In the genomic region with DNA sequence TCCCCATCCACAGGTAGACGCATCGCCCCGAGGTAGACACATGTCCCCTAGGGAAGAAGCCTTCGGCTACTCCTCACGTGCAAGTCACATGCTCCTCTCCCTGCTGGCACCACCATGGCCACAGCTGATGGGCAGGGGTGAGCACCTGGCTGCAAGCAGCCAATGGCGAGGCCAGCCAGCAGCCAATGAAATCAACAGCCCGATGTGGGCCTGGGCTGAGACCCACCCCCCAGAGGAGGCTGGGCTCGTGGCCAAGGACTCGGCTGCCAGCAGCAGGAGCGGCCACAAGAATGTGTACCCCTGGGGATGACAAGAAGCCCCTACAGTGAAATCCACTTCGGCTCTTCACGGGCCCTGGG, we compare ENCODE assay signal across 3 cellular contexts.
TF ChIP-seq lines count a peak whose summit lies in the region.

No MANE protein-coding gene starts in this region.

TF ChIP-seq in A549, 52 proteins besides CTCF, POLR2A, EP300 and RAD21:
- TF ChIP-seq, protein P1, sequence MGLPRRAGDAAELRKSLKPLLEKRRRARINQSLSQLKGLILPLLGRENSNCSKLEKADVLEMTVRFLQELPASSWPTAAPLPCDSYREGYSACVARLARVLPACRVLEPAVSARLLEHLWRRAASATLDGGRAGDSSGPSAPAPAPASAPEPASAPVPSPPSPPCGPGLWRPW (IDR thresholded peaks at IDR 0.05), result no peak
- TF ChIP-seq FOSB (CRISPR knock-in tag; IDR thresholded peaks at IDR 0.05) (no peak), CHD2 (IDR thresholded peaks at IDR 0.05; ENCODE audit: low read length, partially characterized antibody) (no peak), ZFP36 (IDR thresholded peaks at IDR 0.05; ENCODE audit: borderline replicate concordance, partially characterized antibody) (no peak), MAZ (IDR thresholded peaks at IDR 0.05; ENCODE audit: borderline replicate concordance, low read depth, low read length) (no peak), RARB (CRISPR knock-in tag; IDR thresholded peaks at IDR 0.05) (no peak), NPAS2 (CRISPR knock-in tag; IDR thresholded peaks at IDR 0.05; ENCODE audit: borderline replicate concordance) (no peak), CBX8 (IDR thresholded peaks at IDR 0.05) (no peak), EHMT2 (IDR thresholded peaks at IDR 0.05; ENCODE audit: low read depth) (no peak), CBX2 (IDR thresholded peaks at IDR 0.05; ENCODE audit: borderline replicate concordance, low read depth) (no peak), ESRRA (IDR thresholded peaks at IDR 0.05; ENCODE audit: borderline replicate concordance, low read length) (no peak), SMC3 (IDR thresholded peaks at IDR 0.05) (no peak), HEYL (CRISPR knock-in tag; IDR thresholded peaks at IDR 0.05) (0 out of 2 replicates have a peak, but pooled peaks have one; percentile 23), EHF (CRISPR knock-in tag; IDR thresholded peaks at IDR 0.05) (peak; percentile 60; the same call in 1 of the 2 replicates), MYC (IDR thresholded peaks at IDR 0.05; ENCODE audit: borderline replicate concordance, low read length) (no peak), GATA3 (IDR thresholded peaks at IDR 0.05; ENCODE audit: borderline replicate concordance) (no peak)
- TF ChIP-seq, protein P2, sequence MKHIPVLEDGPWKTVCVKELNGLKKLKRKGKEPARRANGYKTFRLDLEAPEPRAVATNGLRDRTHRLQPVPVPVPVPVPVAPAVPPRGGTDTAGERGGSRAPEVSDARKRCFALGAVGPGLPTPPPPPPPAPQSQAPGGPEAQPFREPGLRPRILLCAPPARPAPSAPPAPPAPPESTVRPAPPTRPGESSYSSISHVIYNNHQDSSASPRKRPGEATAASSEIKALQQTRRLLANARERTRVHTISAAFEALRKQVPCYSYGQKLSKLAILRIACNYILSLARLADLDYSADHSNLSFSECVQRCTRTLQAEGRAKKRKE (CRISPR knock-in tag; IDR thresholded peaks at IDR 0.05; ENCODE audit: low read depth), result 0 out of 2 replicates have a peak, but pooled peaks have one; percentile 19
- TF ChIP-seq, protein P3, sequence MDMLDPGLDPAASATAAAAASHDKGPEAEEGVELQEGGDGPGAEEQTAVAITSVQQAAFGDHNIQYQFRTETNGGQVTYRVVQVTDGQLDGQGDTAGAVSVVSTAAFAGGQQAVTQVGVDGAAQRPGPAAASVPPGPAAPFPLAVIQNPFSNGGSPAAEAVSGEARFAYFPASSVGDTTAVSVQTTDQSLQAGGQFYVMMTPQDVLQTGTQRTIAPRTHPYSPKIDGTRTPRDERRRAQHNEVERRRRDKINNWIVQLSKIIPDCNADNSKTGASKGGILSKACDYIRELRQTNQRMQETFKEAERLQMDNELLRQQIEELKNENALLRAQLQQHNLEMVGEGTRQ (IDR thresholded peaks at IDR 0.05), result peak; percentile 18; the same call in 1 of the 2 replicates
- TF ChIP-seq, protein P4, sequence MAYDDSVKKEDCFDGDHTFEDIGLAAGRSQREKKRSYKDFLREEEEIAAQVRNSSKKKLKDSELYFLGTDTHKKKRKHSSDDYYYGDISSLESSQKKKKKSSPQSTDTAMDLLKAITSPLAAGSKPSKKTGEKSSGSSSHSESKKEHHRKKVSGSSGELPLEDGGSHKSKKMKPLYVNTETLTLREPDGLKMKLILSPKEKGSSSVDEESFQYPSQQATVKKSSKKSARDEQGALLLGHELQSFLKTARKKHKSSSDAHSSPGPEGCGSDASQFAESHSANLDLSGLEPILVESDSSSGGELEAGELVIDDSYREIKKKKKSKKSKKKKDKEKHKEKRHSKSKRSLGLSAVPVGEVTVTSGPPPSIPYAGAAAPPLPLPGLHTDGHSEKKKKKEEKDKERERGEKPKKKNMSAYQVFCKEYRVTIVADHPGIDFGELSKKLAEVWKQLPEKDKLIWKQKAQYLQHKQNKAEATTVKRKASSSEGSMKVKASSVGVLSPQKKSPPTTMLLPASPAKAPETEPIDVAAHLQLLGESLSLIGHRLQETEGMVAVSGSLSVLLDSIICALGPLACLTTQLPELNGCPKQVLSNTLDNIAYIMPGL (CRISPR knock-in tag; IDR thresholded peaks at IDR 0.05; ENCODE audit: borderline replicate concordance), result no peak

TF ChIP-seq in IMR-90, 13 proteins besides CTCF, POLR2A, EP300 and RAD21:
- no peak for TF ChIP-seq MXI1 (IDR thresholded peaks at IDR 0.05; ENCODE audit: borderline replicate concordance, low read depth, low read length)
- no peak for TF ChIP-seq SMC3 (IDR thresholded peaks at IDR 0.05; ENCODE audit: low read depth, low read length)
- TF ChIP-seq RCOR1 (IDR thresholded peaks at IDR 0.05; ENCODE audit: insufficient replicate concordance, low read length), result no peak
- no peak for TF ChIP-seq MAFK (IDR thresholded peaks at IDR 0.05; ENCODE audit: low read depth, low read length)
- TF ChIP-seq RFX5 (IDR thresholded peaks at IDR 0.05; ENCODE audit: low read depth, low read length), result no peak
- TF ChIP-seq CEBPB (IDR thresholded peaks at IDR 0.05; ENCODE audit: low read depth, low read length), result no peak
- no peak for TF ChIP-seq FOS (IDR thresholded peaks at IDR 0.05; ENCODE audit: low read depth, low read length)
- TF ChIP-seq MAZ (IDR thresholded peaks at IDR 0.05; ENCODE audit: borderline replicate concordance, low read depth, low read length), result no peak
- TF ChIP-seq, protein P3 (IDR thresholded peaks at IDR 0.05; ENCODE audit: low read depth, low read length), result no peak
- no peak for TF ChIP-seq NFE2L2 (IDR thresholded peaks at IDR 0.05; ENCODE audit: low read depth, low read length)
- no peak for TF ChIP-seq CHD1 (IDR thresholded peaks at IDR 0.05; ENCODE audit: low read depth, low read length)
- TF ChIP-seq BHLHE40 (IDR thresholded peaks at IDR 0.05; ENCODE audit: low read depth, low read length), result no peak
- TF ChIP-seq, protein P5, sequence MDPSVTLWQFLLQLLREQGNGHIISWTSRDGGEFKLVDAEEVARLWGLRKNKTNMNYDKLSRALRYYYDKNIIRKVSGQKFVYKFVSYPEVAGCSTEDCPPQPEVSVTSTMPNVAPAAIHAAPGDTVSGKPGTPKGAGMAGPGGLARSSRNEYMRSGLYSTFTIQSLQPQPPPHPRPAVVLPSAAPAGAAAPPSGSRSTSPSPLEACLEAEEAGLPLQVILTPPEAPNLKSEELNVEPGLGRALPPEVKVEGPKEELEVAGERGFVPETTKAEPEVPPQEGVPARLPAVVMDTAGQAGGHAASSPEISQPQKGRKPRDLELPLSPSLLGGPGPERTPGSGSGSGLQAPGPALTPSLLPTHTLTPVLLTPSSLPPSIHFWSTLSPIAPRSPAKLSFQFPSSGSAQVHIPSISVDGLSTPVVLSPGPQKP (IDR thresholded peaks at IDR 0.05; ENCODE audit: borderline replicate concordance, low read depth, low read length), result no peak

TF ChIP-seq in WTC11, 78 proteins besides CTCF, POLR2A, EP300 and RAD21 (continues in another document):
- TF ChIP-seq, protein P6, sequence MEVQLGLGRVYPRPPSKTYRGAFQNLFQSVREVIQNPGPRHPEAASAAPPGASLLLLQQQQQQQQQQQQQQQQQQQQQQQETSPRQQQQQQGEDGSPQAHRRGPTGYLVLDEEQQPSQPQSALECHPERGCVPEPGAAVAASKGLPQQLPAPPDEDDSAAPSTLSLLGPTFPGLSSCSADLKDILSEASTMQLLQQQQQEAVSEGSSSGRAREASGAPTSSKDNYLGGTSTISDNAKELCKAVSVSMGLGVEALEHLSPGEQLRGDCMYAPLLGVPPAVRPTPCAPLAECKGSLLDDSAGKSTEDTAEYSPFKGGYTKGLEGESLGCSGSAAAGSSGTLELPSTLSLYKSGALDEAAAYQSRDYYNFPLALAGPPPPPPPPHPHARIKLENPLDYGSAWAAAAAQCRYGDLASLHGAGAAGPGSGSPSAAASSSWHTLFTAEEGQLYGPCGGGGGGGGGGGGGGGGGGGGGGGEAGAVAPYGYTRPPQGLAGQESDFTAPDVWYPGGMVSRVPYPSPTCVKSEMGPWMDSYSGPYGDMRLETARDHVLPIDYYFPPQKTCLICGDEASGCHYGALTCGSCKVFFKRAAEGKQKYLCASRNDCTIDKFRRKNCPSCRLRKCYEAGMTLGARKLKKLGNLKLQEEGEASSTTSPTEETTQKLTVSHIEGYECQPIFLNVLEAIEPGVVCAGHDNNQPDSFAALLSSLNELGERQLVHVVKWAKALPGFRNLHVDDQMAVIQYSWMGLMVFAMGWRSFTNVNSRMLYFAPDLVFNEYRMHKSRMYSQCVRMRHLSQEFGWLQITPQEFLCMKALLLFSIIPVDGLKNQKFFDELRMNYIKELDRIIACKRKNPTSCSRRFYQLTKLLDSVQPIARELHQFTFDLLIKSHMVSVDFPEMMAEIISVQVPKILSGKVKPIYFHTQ (CRISPR knock-in tag; IDR thresholded peaks at IDR 0.05), result no peak
- TF ChIP-seq, protein P7, sequence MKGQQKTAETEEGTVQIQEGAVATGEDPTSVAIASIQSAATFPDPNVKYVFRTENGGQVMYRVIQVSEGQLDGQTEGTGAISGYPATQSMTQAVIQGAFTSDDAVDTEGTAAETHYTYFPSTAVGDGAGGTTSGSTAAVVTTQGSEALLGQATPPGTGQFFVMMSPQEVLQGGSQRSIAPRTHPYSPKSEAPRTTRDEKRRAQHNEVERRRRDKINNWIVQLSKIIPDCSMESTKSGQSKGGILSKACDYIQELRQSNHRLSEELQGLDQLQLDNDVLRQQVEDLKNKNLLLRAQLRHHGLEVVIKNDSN (CRISPR knock-in tag; IDR thresholded peaks at IDR 0.05), result peak; percentile 65; the same call in 1 of the 2 replicates
- TF ChIP-seq, protein P8, sequence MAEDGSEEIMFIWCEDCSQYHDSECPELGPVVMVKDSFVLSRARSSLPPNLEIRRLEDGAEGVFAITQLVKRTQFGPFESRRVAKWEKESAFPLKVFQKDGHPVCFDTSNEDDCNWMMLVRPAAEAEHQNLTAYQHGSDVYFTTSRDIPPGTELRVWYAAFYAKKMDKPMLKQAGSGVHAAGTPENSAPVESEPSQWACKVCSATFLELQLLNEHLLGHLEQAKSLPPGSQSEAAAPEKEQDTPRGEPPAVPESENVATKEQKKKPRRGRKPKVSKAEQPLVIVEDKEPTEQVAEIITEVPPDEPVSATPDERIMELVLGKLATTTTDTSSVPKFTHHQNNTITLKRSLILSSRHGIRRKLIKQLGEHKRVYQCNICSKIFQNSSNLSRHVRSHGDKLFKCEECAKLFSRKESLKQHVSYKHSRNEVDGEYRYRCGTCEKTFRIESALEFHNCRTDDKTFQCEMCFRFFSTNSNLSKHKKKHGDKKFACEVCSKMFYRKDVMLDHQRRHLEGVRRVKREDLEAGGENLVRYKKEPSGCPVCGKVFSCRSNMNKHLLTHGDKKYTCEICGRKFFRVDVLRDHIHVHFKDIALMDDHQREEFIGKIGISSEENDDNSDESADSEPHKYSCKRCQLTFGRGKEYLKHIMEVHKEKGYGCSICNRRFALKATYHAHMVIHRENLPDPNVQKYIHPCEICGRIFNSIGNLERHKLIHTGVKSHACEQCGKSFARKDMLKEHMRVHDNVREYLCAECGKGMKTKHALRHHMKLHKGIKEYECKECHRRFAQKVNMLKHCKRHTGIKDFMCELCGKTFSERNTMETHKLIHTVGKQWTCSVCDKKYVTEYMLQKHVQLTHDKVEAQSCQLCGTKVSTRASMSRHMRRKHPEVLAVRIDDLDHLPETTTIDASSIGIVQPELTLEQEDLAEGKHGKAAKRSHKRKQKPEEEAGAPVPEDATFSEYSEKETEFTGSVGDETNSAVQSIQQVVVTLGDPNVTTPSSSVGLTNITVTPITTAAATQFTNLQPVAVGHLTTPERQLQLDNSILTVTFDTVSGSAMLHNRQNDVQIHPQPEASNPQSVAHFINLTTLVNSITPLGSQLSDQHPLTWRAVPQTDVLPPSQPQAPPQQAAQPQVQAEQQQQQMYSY (CRISPR knock-in tag; IDR thresholded peaks at IDR 0.05), result no peak
- TF ChIP-seq ZNF671 (CRISPR knock-in tag; IDR thresholded peaks at IDR 0.05) (no peak), MYBL2 (CRISPR knock-in tag; IDR thresholded peaks at IDR 0.05) (no peak), NFYB (CRISPR knock-in tag; conservative IDR thresholded peaks at IDR 0.05; ENCODE audit: low read depth) (peak; percentile 54; the same call in 1 of the 2 replicates), SMAD4 (CRISPR knock-in tag; IDR thresholded peaks at IDR 0.05) (no peak), FOXJ3 (CRISPR knock-in tag; IDR thresholded peaks at IDR 0.05; ENCODE audit: borderline replicate concordance) (no peak), IRF2 (CRISPR knock-in tag; IDR thresholded peaks at IDR 0.05; ENCODE audit: borderline replicate concordance, low read depth) (no peak), CREB1 (CRISPR knock-in tag; IDR thresholded peaks at IDR 0.05) (no peak), ELF4 (CRISPR knock-in tag; IDR thresholded peaks at IDR 0.05; ENCODE audit: low read depth) (no peak), GTF2I (CRISPR knock-in tag; conservative IDR thresholded peaks at IDR 0.05) (no peak), ZNF263 (CRISPR knock-in tag; IDR thresholded peaks at IDR 0.05; ENCODE audit: low read depth) (no peak)
- TF ChIP-seq, protein P9, sequence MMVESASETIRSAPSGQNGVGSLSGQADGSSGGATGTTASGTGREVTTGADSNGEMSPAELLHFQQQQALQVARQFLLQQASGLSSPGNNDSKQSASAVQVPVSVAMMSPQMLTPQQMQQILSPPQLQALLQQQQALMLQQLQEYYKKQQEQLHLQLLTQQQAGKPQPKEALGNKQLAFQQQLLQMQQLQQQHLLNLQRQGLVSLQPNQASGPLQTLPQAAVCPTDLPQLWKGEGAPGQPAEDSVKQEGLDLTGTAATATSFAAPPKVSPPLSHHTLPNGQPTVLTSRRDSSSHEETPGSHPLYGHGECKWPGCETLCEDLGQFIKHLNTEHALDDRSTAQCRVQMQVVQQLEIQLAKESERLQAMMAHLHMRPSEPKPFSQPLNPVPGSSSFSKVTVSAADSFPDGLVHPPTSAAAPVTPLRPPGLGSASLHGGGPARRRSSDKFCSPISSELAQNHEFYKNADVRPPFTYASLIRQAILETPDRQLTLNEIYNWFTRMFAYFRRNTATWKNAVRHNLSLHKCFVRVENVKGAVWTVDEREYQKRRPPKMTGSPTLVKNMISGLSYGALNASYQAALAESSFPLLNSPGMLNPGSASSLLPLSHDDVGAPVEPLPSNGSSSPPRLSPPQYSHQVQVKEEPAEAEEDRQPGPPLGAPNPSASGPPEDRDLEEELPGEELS (CRISPR knock-in tag; IDR thresholded peaks at IDR 0.05), result no peak
- TF ChIP-seq, protein P10, sequence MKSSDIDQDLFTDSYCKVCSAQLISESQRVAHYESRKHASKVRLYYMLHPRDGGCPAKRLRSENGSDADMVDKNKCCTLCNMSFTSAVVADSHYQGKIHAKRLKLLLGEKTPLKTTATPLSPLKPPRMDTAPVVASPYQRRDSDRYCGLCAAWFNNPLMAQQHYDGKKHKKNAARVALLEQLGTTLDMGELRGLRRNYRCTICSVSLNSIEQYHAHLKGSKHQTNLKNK (CRISPR knock-in tag; IDR thresholded peaks at IDR 0.05), result no peak
- TF ChIP-seq, protein P11, sequence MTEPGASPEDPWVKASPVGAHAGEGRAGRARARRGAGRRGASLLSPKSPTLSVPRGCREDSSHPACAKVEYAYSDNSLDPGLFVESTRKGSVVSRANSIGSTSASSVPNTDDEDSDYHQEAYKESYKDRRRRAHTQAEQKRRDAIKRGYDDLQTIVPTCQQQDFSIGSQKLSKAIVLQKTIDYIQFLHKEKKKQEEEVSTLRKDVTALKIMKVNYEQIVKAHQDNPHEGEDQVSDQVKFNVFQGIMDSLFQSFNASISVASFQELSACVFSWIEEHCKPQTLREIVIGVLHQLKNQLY (CRISPR knock-in tag; IDR thresholded peaks at IDR 0.05), result no peak
- TF ChIP-seq, protein P12, sequence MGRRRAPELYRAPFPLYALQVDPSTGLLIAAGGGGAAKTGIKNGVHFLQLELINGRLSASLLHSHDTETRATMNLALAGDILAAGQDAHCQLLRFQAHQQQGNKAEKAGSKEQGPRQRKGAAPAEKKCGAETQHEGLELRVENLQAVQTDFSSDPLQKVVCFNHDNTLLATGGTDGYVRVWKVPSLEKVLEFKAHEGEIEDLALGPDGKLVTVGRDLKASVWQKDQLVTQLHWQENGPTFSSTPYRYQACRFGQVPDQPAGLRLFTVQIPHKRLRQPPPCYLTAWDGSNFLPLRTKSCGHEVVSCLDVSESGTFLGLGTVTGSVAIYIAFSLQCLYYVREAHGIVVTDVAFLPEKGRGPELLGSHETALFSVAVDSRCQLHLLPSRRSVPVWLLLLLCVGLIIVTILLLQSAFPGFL (CRISPR knock-in tag; IDR thresholded peaks at IDR 0.05; ENCODE audit: borderline replicate concordance), result no peak
